8 cellular contexts compared by ENCODE assay signal in genomic region chr12:67649165-67650126, GRCh38. TPM values are rescaled to one million over a fixed set of nuclear protein-coding genes. Genes with fewer than 3 reads are reported as not detected.
DNase-seq lines count a peak whose midpoint lies in the region; ATAC-seq and TF ChIP-seq lines count a peak whose summit lies in the region.

No MANE protein-coding gene starts in this region.

- ATAC-seq in HG02938 (IDR thresholded peaks at IDR 0.05; ENCODE audit: unreplicated experiment) = peak; percentile 22

- no peak for TF ChIP-seq POLR2A in spleen (IDR thresholded peaks at IDR 0.05)

- peaks cover 26% of the 10 kb centered on the region for H3K4me1 ChIP-seq in SJCRH30
- H3K4me1 ChIP-seq in iPS-18a (ENCODE audit: control insufficient read depth, low read depth, low read length) = peaks cover 22% of the 10 kb centered on the region
- H3K4me1 ChIP-seq in spleen = peaks cover 21 to 68% (median 49%) of the 10 kb centered on the region in 6 donors

- H3K27me3 ChIP-seq in SJCRH30 = no peaks in the 10 kb centered on the region
- peaks cover 12% of the 10 kb centered on the region for H3K27me3 ChIP-seq in iPS-18a (ENCODE audit: control insufficient read depth, insufficient read depth, low read length)
- no peaks in the 10 kb centered on the region for H3K27me3 ChIP-seq in spleen (replicated peaks in 1 of 7)

- H3K9ac ChIP-seq in iPS-18a (ENCODE audit: low read length) = peak overlapping the region; percentile 88

- TF ChIP-seq CTCF in astrocyte of the cerebellum (IDR thresholded peaks at IDR 0.05; ENCODE audit: low read depth, low read length, missing control alignments) = no peak
- TF ChIP-seq CTCF in spleen (IDR thresholded peaks at IDR 0.05 in 8 of 11, conservative IDR thresholded peaks at IDR 0.05 in 3 of 11) = no peak

- H3K4me3 ChIP-seq in SJCRH30 (peak overlapping the region; percentile 100), astrocyte of the cerebellum (ENCODE audit: low read depth, low read length) (peak overlapping the region; percentile 71), iPS-18a (ENCODE audit: low read length) (peak overlapping the region; percentile 90), spleen (peak overlapping the region; percentile 85 to 99 (median 90))

- WGBS in spleen, 5 donors = 0 to 1% (median 0%) methylated on average over 61 to 112 of the region's 112 CpGs

- in situ Hi-C loops in astrocyte of the cerebellum (cut with HindIII; ENCODE audit: low sequenced_read_pairs) = loop anchor here (25.0 kb wide), 1 partner anchor 187 kb away; no protein-coding TSS in a partner anchor

- H3K36me3 ChIP-seq in SJCRH30 (peaks cover 38% of the 10 kb centered on the region), iPS-18a (ENCODE audit: control insufficient read depth, low read depth, low read length) (peaks cover 7% of the 10 kb centered on the region), spleen (no peaks in the 10 kb centered on the region)

- H3K27ac ChIP-seq in SJCRH30 (peak overlapping the region; percentile 96), iPS-18a (ENCODE audit: low read length) (no peak overlapping the region), spleen (peak overlapping the region; percentile 85 to 97 (median 96))

- intact Hi-C loops in spleen (cut with DNase I; ENCODE audit: low total_unique reads) = loop anchor here (10.0 kb wide), 1 partner anchor 215 kb away; no protein-coding TSS in a partner anchor

- no peaks in the 10 kb centered on the region for H3K9me3 ChIP-seq in SJCRH30 (replicated peaks)
- no peaks in the 10 kb centered on the region for H3K9me3 ChIP-seq in iPS-18a (ENCODE audit: control insufficient read depth, low read depth, low read length)
- H3K9me3 ChIP-seq in spleen = no peaks in the 10 kb centered on the region

- DNase-seq in NK-92 treated with Interleukin-12 subunit alpha and Interleukin-12 subunit beta, amount 100 ng/mL, for 24 hours (lab: John Stamatoyannopoulos, UW) = peak; percentile 46
- DNase-seq in NK-92 (lab: John Stamatoyannopoulos, UW; ENCODE audit: unreplicated experiment) = no peak
- peak; percentile 39 to 41 for DNase-seq in SJCRH30
- no peak for DNase-seq in astrocyte of the cerebellum (ENCODE audit: low read depth)
- peak; percentile 89 for DNase-seq in spleen
- no peak for DNase-seq in NCI-H345 (lab: John Stamatoyannopoulos, UW)

RNA-seq across cellular contexts. Expression of gene DYRK2, which starts 0.9 kb away (rescaled TPM):
- 51.6 and 58.2 TPM in 2 replicates for total RNA-seq in SJCRH30 (2014; rRNA removed; shearing (Covaris generic))
- total RNA-seq in spleen = 10 to 100 TPM; 27.4 to 42.8 (median 38.7) TPM
- 1 to 10 TPM; 5.0 to 7.3 (median 5.1) TPM for polyA plus RNA-seq in spleen

Comparison
In these comparisons a context has a peak if more than half of its experiments do, and no peak if none do; other contexts are left out.
1. DNase-seq: peak in NK-92 treated with Interleukin-12 subunit alpha and Interleukin-12 subunit beta, amount 100 ng/mL, for 24 hours (single experiment), SJCRH30 (2 of 2) and spleen (single experiment); none in NK-92 (single experiment), astrocyte of the cerebellum (single experiment) and NCI-H345 (single experiment).
2. Peak in every context shown above with its lines, with median percentiles within 50 percentile points of each other: H3K4me3 ChIP-seq.